Comparison of ENCODE assay signal across 11 cellular contexts in the genomic region with DNA sequence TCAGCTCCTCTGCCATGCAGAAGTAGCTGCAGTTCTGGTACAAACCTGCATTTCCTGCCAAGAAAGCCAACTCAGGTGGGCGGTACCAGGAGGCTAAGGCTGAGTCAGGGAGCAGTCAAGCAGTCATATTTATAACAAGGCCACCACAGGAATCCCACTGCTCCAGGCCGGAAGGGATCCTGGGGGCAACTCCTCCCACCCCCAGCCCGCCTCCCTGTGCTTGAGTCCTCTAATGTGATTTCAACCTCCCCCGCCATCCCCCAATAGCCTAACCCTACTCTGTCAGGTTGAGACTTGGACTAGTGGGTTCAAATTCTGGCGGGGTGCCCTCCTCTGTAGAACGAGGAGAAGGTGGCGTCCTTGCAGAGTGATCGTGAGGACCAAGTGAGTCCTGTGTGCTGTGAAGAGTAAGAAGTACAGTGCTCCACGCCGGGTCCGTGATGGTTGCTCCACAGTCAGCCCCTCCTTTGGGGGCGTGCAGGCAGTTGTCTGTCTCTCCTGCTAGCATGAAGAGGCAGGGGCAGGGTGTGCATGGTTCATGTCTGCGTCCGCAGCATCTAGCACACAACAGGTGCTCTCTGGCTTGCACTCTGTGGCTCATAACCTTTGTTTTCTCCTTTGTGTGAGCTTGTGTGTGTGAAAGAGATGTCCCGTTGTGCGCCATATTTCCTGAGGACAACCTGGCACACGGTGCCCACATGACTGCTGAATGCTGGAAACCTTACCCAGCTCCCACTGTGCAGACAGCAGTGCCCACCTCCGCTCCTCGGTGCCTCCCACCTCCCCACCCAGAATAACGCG.
DNase-seq lines count a peak whose midpoint lies in the region; ATAC-seq and TF ChIP-seq lines count a peak whose summit lies in the region.
"Had no signal": no experiment of that assay in that cellular context is flagged by ENCODE, and none has a peak within 500 bp of the region (broad histone marks: within the 10 kb centered on the region; RNA-seq: fewer than 3 reads in every experiment).

No MANE protein-coding gene starts in this region.

- H3K4me3 Mint-ChIP-seq in stimulated activated naive B cell treated with anti-CD40 and anti-IgM and Interleukin-4, amounts not matched to agents 10 μg/mL and 1 μg/mL and 100 μg/mL, for 72 hours, result no peak overlapping the region
- H3K4me3 Mint-ChIP-seq: brain had no signal

- H3K4me3 ChIP-seq in OCI-LY7 (ENCODE audit: low read depth, low read length, poor library complexity, severe bottlenecking) (no peak overlapping the region), epithelial cell of esophagus (ENCODE audit: low read length) (no peak overlapping the region)
- H3K4me3 ChIP-seq: vagina had no signal

- CTCF ChIA-PET in OCI-LY7 (lab: Charles Lee; ENCODE audit: unreplicated experiment), result no interaction called here

- H2AFZ ChIP-seq in OCI-LY7 (ENCODE audit: low read length), result no peak overlapping the region

- no peak for ATAC-seq in stimulated activated naive B cell treated with anti-CD40 and anti-IgM and Interleukin-4, amounts not matched to agents 10 μg/mL and 1 μg/mL and 100 μg/mL, for 72 hours (replicated peaks)

- no peak overlapping the region for H3K27ac Mint-ChIP-seq in stimulated activated naive B cell treated with anti-CD40 and anti-IgM and Interleukin-4, amounts not matched to agents 10 μg/mL and 1 μg/mL and 100 μg/mL, for 72 hours

- no peaks in the 10 kb centered on the region for H3K79me2 ChIP-seq in OCI-LY7 (ENCODE audit: insufficient read depth, low read depth, low read length)

- in situ Hi-C loops in GM13977 (cut with MboI; ENCODE audit: low pct_unique_long_range_greater_than_20kb, low sequenced_read_pairs, unreplicated experiment), result no loop called here

- H3K4me2 ChIP-seq in OCI-LY7 (ENCODE audit: low read length), result no peak overlapping the region

- no peak overlapping the region for H3K27ac ChIP-seq in OCI-LY7 (ENCODE audit: low read depth, low read length, poor library complexity, severe bottlenecking)
- H3K27ac ChIP-seq: vagina had no signal

- POLR2A ChIA-PET in OCI-LY7 (lab: Charles Lee), result no interaction called here

- peak; percentile 29 for DNase-seq in D341Med (ENCODE audit: low spot score)
- DNase-seq in OCI-LY7 (ENCODE audit: low spot score), result peak; percentile 23
- DNase-seq in epithelial cell of esophagus (ENCODE audit: low read depth), result peak; percentile 82
- peak; percentile 32 for DNase-seq in occipital lobe (lab: John Stamatoyannopoulos, UW)
- DNase-seq in UCSD-AML1 (lab: John Stamatoyannopoulos, UW; ENCODE audit: unreplicated experiment), result no peak
- no peak for DNase-seq in NCI-H345 treated with DMSO at 0.1 percent for 48 hours (lab: John Stamatoyannopoulos, UW; ENCODE audit: unreplicated experiment)
- no peak for DNase-seq in stimulated activated naive B cell treated with anti-CD40 and anti-IgM and Interleukin-4, amounts not matched to agents 10 μg/mL and 1 μg/mL and 100 μg/mL, for 72 hours
- DNase-seq in GM13977 (ENCODE audit: low spot score), result no peak
- DNase-seq: NCI-H2171 had no signal

- no peaks in the 10 kb centered on the region for H3K36me3 Mint-ChIP-seq in stimulated activated naive B cell treated with anti-CD40 and anti-IgM and Interleukin-4, amounts not matched to agents 10 μg/mL and 1 μg/mL and 100 μg/mL, for 72 hours
- H3K36me3 Mint-ChIP-seq: brain had no signal

- TF ChIP-seq CTCF in OCI-LY7 (conservative IDR thresholded peaks at IDR 0.05; ENCODE audit: low read length) (no peak), epithelial cell of esophagus (IDR thresholded peaks at IDR 0.05; ENCODE audit: insufficient read depth, low read depth, low read length, missing control alignments) (no peak), GM13977 (IDR thresholded peaks at IDR 0.05; ENCODE audit: extremely low read depth, insufficient read depth, missing control alignments) (no peak)

- H3K27me3 Mint-ChIP-seq in stimulated activated naive B cell treated with anti-CD40 and anti-IgM and Interleukin-4, amounts not matched to agents 10 μg/mL and 1 μg/mL and 100 μg/mL, for 72 hours, result peaks cover 2% of the 10 kb centered on the region in 2 donors

- no TSS peak for BruUV-seq in OCI-LY7 (replicated peaks; lab: Mats Ljungman, UMichigan)

- no peaks in the 10 kb centered on the region for H3K9me3 ChIP-seq in OCI-LY7 (ENCODE audit: low read length)
- H3K9me3 ChIP-seq: vagina had no signal

- no peaks in the 10 kb centered on the region for H3K9me3 Mint-ChIP-seq in stimulated activated naive B cell treated with anti-CD40 and anti-IgM and Interleukin-4, amounts not matched to agents 10 μg/mL and 1 μg/mL and 100 μg/mL, for 72 hours
- H3K9me3 Mint-ChIP-seq: brain had no signal

- intact Hi-C loops in OCI-LY7 (cut with micrococcal nuclease; ENCODE audit: unreplicated experiment), result no loop called here

- H3K4me1 ChIP-seq in OCI-LY7 (ENCODE audit: insufficient read depth, low read length, poor library complexity, severe bottlenecking), result no peaks in the 10 kb centered on the region
- H3K4me1 ChIP-seq: vagina had no signal

- no peaks in the 10 kb centered on the region for H4K20me1 ChIP-seq in OCI-LY7 (ENCODE audit: insufficient read depth, low read length)

- H3K9me2 ChIP-seq in OCI-LY7 (ENCODE audit: insufficient read depth, low read length), result no peaks in the 10 kb centered on the region

- H3K36me3 ChIP-seq in OCI-LY7 (ENCODE audit: insufficient read depth, low read length), result no peaks in the 10 kb centered on the region

- H3K4me1 Mint-ChIP-seq in stimulated activated naive B cell treated with anti-CD40 and anti-IgM and Interleukin-4, amounts not matched to agents 10 μg/mL and 1 μg/mL and 100 μg/mL, for 72 hours, result no peaks in the 10 kb centered on the region

Comparison
In these comparisons a context has a peak if more than half of its experiments do, and no peak if none do; other contexts are left out.
1. DNase-seq: peak in D341Med (single experiment), OCI-LY7 (single experiment), epithelial cell of esophagus (single experiment) and occipital lobe (single experiment); none in UCSD-AML1 (single experiment), NCI-H345 treated with DMSO at 0.1 percent for 48 hours (single experiment), stimulated activated naive B cell treated with anti-CD40 and anti-IgM and Interleukin-4, amounts not matched to agents 10 μg/mL and 1 μg/mL and 100 μg/mL, for 72 hours (single experiment) and GM13977 (single experiment).